In genomic region chr11:47257518-47258316, GRCh38 we compare ENCODE assay signal across 1 cellular context.
TF ChIP-seq lines count a peak whose summit lies in the region.

Gene NR1H3, plus strand, starts transcription at chr11:47257996. Its CDS starts 1,221 bp downstream, at chr11:47259217.

TF ChIP-seq in HepG2, 621 proteins besides CTCF, POLR2A, EP300 and RAD21 (continued from another document and continues in another):
- TF ChIP-seq ZNF609 (CRISPR knock-in tag; IDR thresholded peaks at IDR 0.05; ENCODE audit: borderline replicate concordance), result peak; percentile 39; the same call in 1 of the 2 replicates
- TF ChIP-seq ZNF670 (CRISPR knock-in tag; IDR thresholded peaks at IDR 0.05; ENCODE audit: borderline replicate concordance), result 0 out of 2 replicates have a peak, but pooled peaks have one; percentile 27
- TF ChIP-seq ZNF644 (CRISPR knock-in tag; IDR thresholded peaks at IDR 0.05; ENCODE audit: low read depth), result peak; percentile 26; the same call in 1 of the 2 replicates
- peak; percentile 63; the same call in 1 of the 2 replicates for TF ChIP-seq GATAD1 (CRISPR knock-in tag; IDR thresholded peaks at IDR 0.05)
- no peak for TF ChIP-seq PHB2 (IDR thresholded peaks at IDR 0.05; ENCODE audit: partially characterized antibody)
- TF ChIP-seq HIC2 (CRISPR knock-in tag; IDR thresholded peaks at IDR 0.05; ENCODE audit: low read depth), result no peak
- TF ChIP-seq THYN1 (CRISPR knock-in tag; IDR thresholded peaks at IDR 0.05; ENCODE audit: borderline replicate concordance, low read depth), result no peak
- TF ChIP-seq ZFP36L1 (CRISPR knock-in tag; IDR thresholded peaks at IDR 0.05), result peak; percentile 62; the same call in 1 of the 2 replicates
- TF ChIP-seq BCL6 (CRISPR knock-in tag; IDR thresholded peaks at IDR 0.05), result peak; percentile 62; the same call in 1 of the 2 replicates
- peak; percentile 48 for TF ChIP-seq NR2C2 (CRISPR knock-in tag; IDR thresholded peaks at IDR 0.05; ENCODE audit: borderline replicate concordance)
- TF ChIP-seq YEATS4 (CRISPR knock-in tag; IDR thresholded peaks at IDR 0.05; ENCODE audit: borderline replicate concordance), result peak; percentile 30; the same call in 1 of the 2 replicates
- no peak for TF ChIP-seq ZNF44 (CRISPR knock-in tag; IDR thresholded peaks at IDR 0.05)
- peak; percentile 46 for TF ChIP-seq STAG1 (CRISPR knock-in tag; IDR thresholded peaks at IDR 0.05)
- peak; percentile 55; the same call in 1 of the 2 replicates for TF ChIP-seq GATAD2A (CRISPR knock-in tag; IDR thresholded peaks at IDR 0.05)
- peak; percentile 73; the same call in 1 of the 2 replicates for TF ChIP-seq TARDBP (CRISPR knock-in tag; IDR thresholded peaks at IDR 0.05)
- TF ChIP-seq MIXL1 (CRISPR knock-in tag; IDR thresholded peaks at IDR 0.05), result no peak
- peak; percentile 84 for TF ChIP-seq HNF4A (CRISPR knock-in tag; IDR thresholded peaks at IDR 0.05)
- no peak for TF ChIP-seq CC2D1A (CRISPR knock-in tag; IDR thresholded peaks at IDR 0.05)
- TF ChIP-seq NCOA2 (CRISPR knock-in tag; IDR thresholded peaks at IDR 0.05), result peak; percentile 31; the same call in 1 of the 2 replicates
- peak; percentile 60; the same call in 1 of the 2 replicates for TF ChIP-seq TFE3 (CRISPR knock-in tag; IDR thresholded peaks at IDR 0.05)
- TF ChIP-seq ZNF580 (CRISPR knock-in tag; IDR thresholded peaks at IDR 0.05; ENCODE audit: borderline replicate concordance, low read depth), result peak; percentile 66; the same call in 1 of the 2 replicates
- peak; percentile 62; the same call in 1 of the 2 replicates for TF ChIP-seq MED1 (CRISPR knock-in tag; IDR thresholded peaks at IDR 0.05)
- 0 out of 2 replicates have a peak, but pooled peaks have one; percentile 32 for TF ChIP-seq SNAPC4 (CRISPR knock-in tag; IDR thresholded peaks at IDR 0.05)
- no peak for TF ChIP-seq CHD2 (IDR thresholded peaks at IDR 0.05; ENCODE audit: low read depth, low read length)
- peak; percentile 97 for TF ChIP-seq ZNF770 (CRISPR knock-in tag; IDR thresholded peaks at IDR 0.05)
- TF ChIP-seq NCOA5 (CRISPR knock-in tag; IDR thresholded peaks at IDR 0.05), result no peak
- TF ChIP-seq ZNF572 (CRISPR knock-in tag; IDR thresholded peaks at IDR 0.05), result 0 out of 2 replicates have a peak, but pooled peaks have one; percentile 30
- no peak for TF ChIP-seq HNF1A (IDR thresholded peaks at IDR 0.05; ENCODE audit: low read depth)
- TF ChIP-seq HNF1A (CRISPR knock-in tag; IDR thresholded peaks at IDR 0.05; ENCODE audit: borderline replicate concordance), result peak; percentile 51; the same call in 1 of the 2 replicates
- no peak for TF ChIP-seq TBX2 (CRISPR knock-in tag; IDR thresholded peaks at IDR 0.05; ENCODE audit: borderline replicate concordance)
- peak; percentile 22; the same call in 1 of the 2 replicates for TF ChIP-seq ZFP82 (CRISPR knock-in tag; IDR thresholded peaks at IDR 0.05; ENCODE audit: borderline replicate concordance)
- TF ChIP-seq DMAP1 (CRISPR knock-in tag; IDR thresholded peaks at IDR 0.05), result peak; percentile 68; the same call in 1 of the 2 replicates
- peak; percentile 37; the same call in 1 of the 2 replicates for TF ChIP-seq ZNF574 (CRISPR knock-in tag; IDR thresholded peaks at IDR 0.05)
